10 cellular contexts compared by ENCODE assay signal in genomic region chr5:177396086-177396485, GRCh38. TPM values are rescaled to one million over a fixed set of nuclear protein-coding genes. Genes with fewer than 3 reads are reported as not detected.
"Had no signal": no experiment of that assay in that cellular context is flagged by ENCODE, and none has a peak within 500 bp of the region (broad histone marks: within the 10 kb centered on the region; RNA-seq: fewer than 3 reads in every experiment).

No MANE protein-coding gene starts in this region.

- H3K36me3 Mint-ChIP-seq: IgD-negative memory B cell had no signal

- H3K4me3 ChIP-seq: HAP-1 had no signal

- H3K36me3 ChIP-seq: HAP-1 had no signal

- H3K9me3 Mint-ChIP-seq: IgD-negative memory B cell had no signal

- FAIRE-seq: H54, HepG2 had no signal

- H3K4me2 ChIP-seq: KMS-11 had no signal

- ATAC-seq: HCT116, HepG2 had no signal

- DNase-seq: GOT3, KBM-7 had no signal

- H3K9ac ChIP-seq: KMS-11 had no signal

- H3K9me3 ChIP-seq: HAP-1 had no signal

- H3K4me3 Mint-ChIP-seq: IgD-negative memory B cell had no signal

- H3K27ac ChIP-seq: HL-60, KMS-11 had no signal

- H3K4me1 ChIP-seq: HAP-1 had no signal

- H3K27me3 Mint-ChIP-seq: IgD-negative memory B cell had no signal

RNA-seq across cellular contexts. Expression of gene PFN3, which starts 4.4 kb away (rescaled TPM):
- total RNA-seq: HepG2, HT1080 had no signal
- polyA plus RNA-seq: HepG2, IgD-negative memory B cell had no signal

RNA-seq across cellular contexts. Expression of gene SLC34A1, which starts 11.9 kb away (rescaled TPM):
- polyA plus RNA-seq: IgD-negative memory B cell had no signal
